ENCODE assay signal across 10 cellular contexts in genomic region chr9:129402341-129402739, GRCh38.
DNase-seq lines count a peak whose midpoint lies in the region; ATAC-seq and TF ChIP-seq lines count a peak whose summit lies in the region.
"Had no signal": no experiment of that assay in that cellular context is flagged by ENCODE, and none has a peak within 500 bp of the region (broad histone marks: within the 10 kb centered on the region; RNA-seq: fewer than 3 reads in every experiment).

No MANE protein-coding gene starts in this region.

- H3K4me3 ChIP-seq in esophagus (ENCODE audit: low read depth in 1 of 2, low read length in 2 of 2), result no peak overlapping the region
- H3K4me3 ChIP-seq in tibial nerve, result peak overlapping the region in 1 of 4 donors; percentile 18

- peak; percentile 59 for DNase-seq in SK-N-DZ (ENCODE audit: low spot score)
- DNase-seq in tibial nerve (ENCODE audit: low spot score in 2 of 2), result no peak
- no peak for DNase-seq in GM19238 (ENCODE audit: insufficient read length, low spot score)
- no peak for DNase-seq in SKM-1 (lab: John Stamatoyannopoulos, UW; ENCODE audit: unreplicated experiment)
- DNase-seq: activated CD4-positive, alpha-beta T cell treated with anti-CD3 and anti-CD28 coated beads, Interleukin-2, amount 50 U/mL, for 48 hours; amniotic stem cell; naive B cell had no signal

- H3K27me3 Mint-ChIP-seq in nephron (ENCODE audit: low read depth), result peaks cover 7% of the 10 kb centered on the region

- H3K36me3 ChIP-seq in esophagus (ENCODE audit: control insufficient read depth in 2 of 2, insufficient read depth in 2 of 2, low read length in 1 of 2), result no peaks in the 10 kb centered on the region
- H3K36me3 ChIP-seq in tibial nerve, result no peaks in the 10 kb centered on the region

- no peaks in the 10 kb centered on the region for H3K9me3 ChIP-seq in esophagus (ENCODE audit: control insufficient read depth in 2 of 2, insufficient read depth in 1 of 2, low read depth in 1 of 2, low read length in 1 of 2)
- no peaks in the 10 kb centered on the region for H3K9me3 ChIP-seq in tibial nerve

- TF ChIP-seq CTCF in nephron (IDR thresholded peaks at IDR 0.05; ENCODE audit: unreplicated experiment in 3 of 3) (no peak), tibial nerve (IDR thresholded peaks at IDR 0.05) (no peak)

- H3K27me3 ChIP-seq in esophagus (ENCODE audit: control insufficient read depth in 1 of 2, insufficient read depth in 2 of 2, low read length in 2 of 2) (no peaks in the 10 kb centered on the region), tibial nerve (no peaks in the 10 kb centered on the region)

- peaks cover 4 to 15% of the 10 kb centered on the region in 2 donors for H3K4me1 ChIP-seq in esophagus (ENCODE audit: control insufficient read depth in 2 of 2, insufficient read depth in 2 of 2, low read length in 1 of 2)
- H3K4me1 ChIP-seq in tibial nerve, result peaks cover 0 to 43% (median 9%) of the 10 kb centered on the region in 4 donors

- H3K4me3 Mint-ChIP-seq in nephron, result peak overlapping the region; percentile 11 to 68 (median 27)
- H3K4me3 Mint-ChIP-seq: naive B cell had no signal

- 21 to 23% methylated on average over 20 of the region's 20 CpGs for WGBS in esophagus, 2 donors
- WGBS in tibial nerve, 2 donors, result 11 to 23% methylated on average over 20 of the region's 20 CpGs

- H3K4me1 Mint-ChIP-seq in nephron, result peaks cover 42% of the 10 kb centered on the region

- TF ChIP-seq POLR2A in tibial nerve (IDR thresholded peaks at IDR 0.05), result no peak

- H3K9me3 Mint-ChIP-seq in nephron, result no peaks in the 10 kb centered on the region

- no peak for TF ChIP-seq EP300 in tibial nerve (IDR thresholded peaks at IDR 0.05)

- peak overlapping the region; percentile 41 to 64 for H3K27ac ChIP-seq in esophagus (ENCODE audit: low read depth in 2 of 2, low read length in 1 of 2)
- H3K27ac ChIP-seq in tibial nerve, result peak overlapping the region in 3 of 4 donors; percentile 7 to 77 (median 60)

- no peaks in the 10 kb centered on the region for H3K36me3 Mint-ChIP-seq in nephron (ENCODE audit: low read depth)
- H3K36me3 Mint-ChIP-seq: naive B cell had no signal

- H3K27ac Mint-ChIP-seq in nephron, result peak overlapping the region; percentile 91 to 98 (median 96)

- ATAC-seq in HG03354 (IDR thresholded peaks at IDR 0.05; ENCODE audit: poor library complexity, severe bottlenecking, unreplicated experiment), result no peak
